29 cellular contexts compared by ENCODE assay signal in the genomic region with DNA sequence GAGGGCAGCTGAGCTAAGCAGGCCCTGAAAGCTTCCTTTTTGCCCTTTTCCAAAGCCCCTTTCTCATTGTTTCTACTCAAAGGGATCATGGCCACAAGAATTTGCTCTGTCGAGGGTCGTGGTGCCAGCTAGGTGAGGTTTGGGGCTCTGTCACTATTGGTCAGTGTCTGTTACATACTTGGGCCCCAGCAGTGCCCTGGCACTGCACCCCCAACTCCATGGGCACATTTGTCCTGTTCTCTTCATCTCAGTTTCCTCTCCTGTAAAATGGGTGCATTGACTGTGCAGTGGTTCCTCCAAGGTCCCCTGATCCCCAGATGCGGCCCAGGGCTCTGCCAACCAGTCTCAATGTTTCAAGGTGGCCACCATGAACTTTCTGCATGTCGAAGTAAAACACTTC.
"Had no signal": no experiment of that assay in that cellular context is flagged by ENCODE, and none has a peak within 500 bp of the region (broad histone marks: within the 10 kb centered on the region; RNA-seq: fewer than 3 reads in every experiment).

No MANE protein-coding gene starts in this region.

- H3K4me2 ChIP-seq: hepatocyte had no signal

- H3K27ac ChIP-seq: heart right ventricle, hepatocyte, right atrium auricular region, skin epidermis, tibial nerve, uterus had no signal

- H3K4me1 ChIP-seq: uterus had no signal

- DNase-seq: heart right ventricle; islet precursor cell; kidney glomerular epithelial cell; left cardiac atrium; midbrain; mucosa of descending colon; naive thymus-derived CD4-positive, alpha-beta T cell; occipital lobe; ovary; stimulated activated CD4-positive, alpha-beta T cell treated with anti-CD3 and anti-CD28 coated beads, Interleukin-12 subunit alpha, Interleukin-12 subunit beta, amount 100 ng/mL, for 4 hours; stimulated activated CD4-positive, alpha-beta T cell treated with anti-CD3 and anti-CD28 coated beads, Interleukin-15, amount 100 ng/mL, for 24 hours; stimulated activated CD4-positive, alpha-beta T cell treated with anti-CD3 and anti-CD28 coated beads, Interleukin-2, amount 100 ng/mL, for 24 hours; stimulated activated CD4-positive, alpha-beta T cell treated with anti-CD3 and anti-CD28 coated beads, Interleukin-4, amount 100 ng/mL, for 1 hour; stimulated activated naive B cell treated with anti-CD40 and anti-IgM and Interleukin-4, amounts not matched to agents 10 μg/mL and 1 μg/mL and 100 μg/mL, for 72 hours; substantia nigra; uterus had no signal

- H3K27me3 ChIP-seq: hepatocyte, neutrophil, ovary, right atrium auricular region, tibial nerve, uterus had no signal

- H3K4me3 Mint-ChIP-seq: naive thymus-derived CD4-positive, alpha-beta T cell; nephron; neural crest cell; stimulated activated naive B cell treated with anti-CD40 and anti-IgM and Interleukin-4, amounts not matched to agents 10 μg/mL and 1 μg/mL and 100 μg/mL, for 72 hours; stimulated activated naive CD8-positive, alpha-beta T cell treated with anti-CD3 and anti-CD28 coated beads, Interleukin-15, Interleukin-2, amounts not matched to agents 100 ng/mL and 50 ng/mL, for 24 hours; type B pancreatic cell had no signal

- H3K9me3 ChIP-seq: heart right ventricle, mucosa of descending colon, ovary, right atrium auricular region, tibial nerve, uterus had no signal

- ATAC-seq: heart right ventricle; left cardiac atrium; left lobe of liver; mucosa of descending colon; naive thymus-derived CD4-positive, alpha-beta T cell; sciatic nerve; stimulated activated naive B cell treated with anti-CD40 and anti-IgM and Interleukin-4, amounts not matched to agents 10 μg/mL and 1 μg/mL and 100 μg/mL, for 72 hours had no signal

- H3K79me2 ChIP-seq: hepatocyte had no signal

- H2AFZ ChIP-seq: hepatocyte had no signal

- H3K27me3 Mint-ChIP-seq: naive thymus-derived CD4-positive, alpha-beta T cell; progenitor cell of endocrine pancreas; stimulated activated naive B cell treated with anti-CD40 and anti-IgM and Interleukin-4, amounts not matched to agents 10 μg/mL and 1 μg/mL and 100 μg/mL, for 72 hours; stimulated activated naive CD8-positive, alpha-beta T cell treated with anti-CD3 and anti-CD28 coated beads, Interleukin-15, Interleukin-2, amounts not matched to agents 100 ng/mL and 50 ng/mL, for 24 hours; type B pancreatic cell had no signal

- H3K4me3 ChIP-seq: heart right ventricle, hepatocyte, lung, mucosa of descending colon, ovary, right atrium auricular region, skin epidermis, tibial nerve, uterus had no signal

- H3K27ac Mint-ChIP-seq: naive thymus-derived CD4-positive, alpha-beta T cell; nephron; progenitor cell of endocrine pancreas; stimulated activated naive B cell treated with anti-CD40 and anti-IgM and Interleukin-4, amounts not matched to agents 10 μg/mL and 1 μg/mL and 100 μg/mL, for 72 hours; stimulated activated naive CD8-positive, alpha-beta T cell treated with anti-CD3 and anti-CD28 coated beads, Interleukin-15, Interleukin-2, amounts not matched to agents 100 ng/mL and 50 ng/mL, for 24 hours; type B pancreatic cell had no signal

- H3K9me3 Mint-ChIP-seq: naive thymus-derived CD4-positive, alpha-beta T cell; nephron; neural crest cell; stimulated activated naive B cell treated with anti-CD40 and anti-IgM and Interleukin-4, amounts not matched to agents 10 μg/mL and 1 μg/mL and 100 μg/mL, for 72 hours; stimulated activated naive CD8-positive, alpha-beta T cell treated with anti-CD3 and anti-CD28 coated beads, Interleukin-15, Interleukin-2, amounts not matched to agents 100 ng/mL and 50 ng/mL, for 24 hours; type B pancreatic cell had no signal

- H3K36me3 ChIP-seq: ovary, uterus had no signal
